14 cellular contexts compared by ENCODE assay signal in the genomic region with DNA sequence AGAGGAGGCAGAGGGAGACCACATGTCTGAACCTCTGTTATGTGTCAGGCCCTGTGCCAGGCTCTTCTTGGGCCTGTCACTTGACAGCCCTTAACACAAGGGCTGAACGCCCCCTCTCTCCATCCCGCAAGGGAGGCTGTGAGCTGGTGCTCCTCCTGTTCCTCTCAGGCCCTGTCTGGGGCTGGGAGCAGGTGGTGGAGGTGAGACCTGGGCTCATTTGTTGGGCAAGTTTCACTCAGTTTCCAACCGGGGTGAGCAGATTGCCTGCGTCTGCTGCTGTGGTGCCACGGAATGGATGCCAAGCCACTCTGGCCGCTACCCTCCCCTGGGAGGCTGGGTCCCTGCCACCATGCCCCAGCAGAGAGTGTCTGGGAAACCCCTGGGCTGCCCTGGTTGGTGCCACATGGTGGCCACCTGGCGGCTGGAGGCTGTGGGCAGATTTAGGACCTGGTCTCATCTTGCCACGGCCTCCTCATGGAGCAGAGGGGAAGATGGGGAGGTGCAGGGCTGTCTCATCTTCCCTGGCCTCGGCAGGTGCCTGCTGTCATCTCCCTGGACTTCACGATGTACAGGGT.
DNase-seq lines count a peak whose midpoint lies in the region; ATAC-seq, FAIRE-seq and TF ChIP-seq lines count a peak whose summit lies in the region.
"Had no signal": no experiment of that assay in that cellular context is flagged by ENCODE, and none has a peak within 500 bp of the region (broad histone marks: within the 10 kb centered on the region; RNA-seq: fewer than 3 reads in every experiment).

No MANE protein-coding gene starts in this region.

- CTCF ChIA-PET in PC-9 (lab: Charles Lee): no interaction called here

- H3K79me2 ChIP-seq in PC-9 (ENCODE audit: low read depth): no peaks in the 10 kb centered on the region

- WGBS in heart left ventricle, 4 donors: 69 to 83% (median 79%) methylated on average over 8 to 10 of the region's 10 CpGs

- H3K4me2 ChIP-seq in PC-9: no peak overlapping the region
- H3K4me2 ChIP-seq: GM23338 had no signal

- H3K9me2 ChIP-seq in PC-9 (ENCODE audit: insufficient read depth): no peaks in the 10 kb centered on the region

- H3K4me1 ChIP-seq in heart left ventricle (no peaks in the 10 kb centered on the region), PC-9 (replicated peaks; ENCODE audit: insufficient read depth) (no peaks in the 10 kb centered on the region)

- ATAC-seq in heart left ventricle (no peak), HG02885 (IDR thresholded peaks at IDR 0.05; ENCODE audit: poor library complexity, unreplicated experiment) (no peak), HG03457 (IDR thresholded peaks at IDR 0.05; ENCODE audit: unreplicated experiment) (no peak)

- H3K27me3 ChIP-seq in heart left ventricle (peaks cover 0 to 3% (median 0%) of the 10 kb centered on the region in 9 donors), PC-9 (ENCODE audit: insufficient read depth, low read depth) (peaks cover 86% of the 10 kb centered on the region)

- intact Hi-C loops in cardiac septum (cut with DNase I) (no loop called here), heart left ventricle (cut with DNase I) (no loop called here), PC-9 (cut with micrococcal nuclease; ENCODE audit: unreplicated experiment) (no loop called here)

- H3K27ac ChIP-seq in heart left ventricle (no peak overlapping the region), PC-9 (no peak overlapping the region)

- TF ChIP-seq CTCF in heart left ventricle (IDR thresholded peaks at IDR 0.05) (no peak), PC-9 (conservative IDR thresholded peaks at IDR 0.05) (0 out of 2 replicates have a peak, but pooled peaks have one; percentile 18)

- peak; percentile 67 for DNase-seq in cardiac septum (ENCODE audit: low spot score)
- DNase-seq in heart left ventricle: no peak
- no peak for DNase-seq in PC-9
- DNase-seq in mesenteric fat pad (ENCODE audit: low spot score): peak; percentile 80
- DNase-seq in frontal cortex (ENCODE audit: low spot score in 2 of 2): no peak
- DNase-seq: C1 segment of cervical spinal cord; CD4-positive, alpha-beta T cell; DMS79 had no signal

- H4K20me1 ChIP-seq in PC-9 (ENCODE audit: insufficient read depth): no peaks in the 10 kb centered on the region

- BruUV-seq in PC-9 (replicated peaks; lab: Mats Ljungman, UMichigan): no TSS peak

- no peaks in the 10 kb centered on the region for H3K9me3 ChIP-seq in heart left ventricle
- no peaks in the 10 kb centered on the region for H3K9me3 ChIP-seq in PC-9 (ENCODE audit: insufficient read depth, low read depth)

- H3K36me3 ChIP-seq in heart left ventricle (no peaks in the 10 kb centered on the region), PC-9 (ENCODE audit: low read depth) (no peaks in the 10 kb centered on the region)

- H2AFZ ChIP-seq in PC-9: no peak overlapping the region
- H2AFZ ChIP-seq: GM23338 had no signal

- POLR2A ChIA-PET in PC-9 (lab: Charles Lee; ENCODE audit: unreplicated experiment): no interaction called here

- H3K4me3 ChIP-seq in heart left ventricle: no peak overlapping the region
- H3K4me3 ChIP-seq in PC-9: no peak overlapping the region
- H3K4me3 ChIP-seq: GM12878, GM23338 had no signal

- no peak for FAIRE-seq in frontal cortex (lab: Jason Lieb, UNC)
- FAIRE-seq: A204.1, GM12878, GM18507 had no signal

- TF ChIP-seq POLR2A in heart left ventricle (IDR thresholded peaks at IDR 0.05): no peak

- no peaks in the 10 kb centered on the region for H3F3A ChIP-seq in PC-9 (ENCODE audit: insufficient read depth, low read depth)

Comparison
In these comparisons a context has a peak if more than half of its experiments do, and no peak if none do; other contexts are left out.
1. DNase-seq: peak in cardiac septum (single experiment) and mesenteric fat pad (single experiment); none in heart left ventricle (0 of 5), PC-9 (0 of 2) and frontal cortex (0 of 2).